Comparison of ENCODE assay signal across 25 cellular contexts in genomic region chr7:894927-895450, GRCh38.
"Had no signal": no experiment of that assay in that cellular context is flagged by ENCODE, and none has a peak within 500 bp of the region (broad histone marks: within the 10 kb centered on the region; RNA-seq: fewer than 3 reads in every experiment).

No MANE protein-coding gene starts in this region.

- DNase-seq: effector memory CD8-positive, alpha-beta T cell; foreskin fibroblast; immature natural killer cell; left cardiac atrium; left ventricle myocardium superior; mesenchymal stem cell; midbrain; naive B cell; small intestine; stimulated activated CD4-positive, alpha-beta T cell treated with anti-CD3 and anti-CD28 coated beads, Interleukin-2, amount 100 ng/mL, for 48 hours; stimulated activated CD8-positive, alpha-beta memory T cell treated with anti-CD3 and anti-CD28 coated beads, Interleukin-4, amount 100 ng/mL, for 48 hours; tibial artery; uterus had no signal

- H3K36me3 ChIP-seq: uterus had no signal

- H3K4me3 Mint-ChIP-seq: dendritic cell treated with granulocyte-macrophage colony-stimulating factor and Interleukin-4, amounts not matched to agents 40 ng/mL and 50 ng/mL, for 4 days; effector memory CD8-positive, alpha-beta T cell; immature natural killer cell; stimulated activated effector memory CD8-positive, alpha-beta T cell treated with anti-CD3 and anti-CD28 coated beads, Interleukin-12 subunit alpha, Interleukin-12 subunit beta, amount 100 ng/mL, for 72 hours; stimulated activated naive CD8-positive, alpha-beta T cell treated with anti-CD3 and anti-CD28 coated beads, Interleukin-15, Interleukin-2, amounts not matched to agents 100 ng/mL and 50 ng/mL, for 24 hours had no signal

- H3K27ac ChIP-seq: epithelial cell of prostate, esophagus muscularis mucosa, gastroesophageal sphincter, neutrophil, right atrium auricular region, tibial artery, upper lobe of left lung, uterus had no signal

- H3K27ac Mint-ChIP-seq: dendritic cell treated with granulocyte-macrophage colony-stimulating factor and Interleukin-4, amounts not matched to agents 40 ng/mL and 50 ng/mL, for 4 days; stimulated activated naive CD8-positive, alpha-beta T cell treated with anti-CD3 and anti-CD28 coated beads, Interleukin-15, Interleukin-2, amounts not matched to agents 100 ng/mL and 50 ng/mL, for 24 hours had no signal

- H3K9me3 ChIP-seq: esophagus muscularis mucosa, gastroesophageal sphincter, neutrophil, right atrium auricular region, tibial artery, upper lobe of left lung, uterus had no signal

- H3K4me1 ChIP-seq: uterus had no signal

- H3K27me3 ChIP-seq: esophagus muscularis mucosa, gastroesophageal sphincter, neutrophil, right atrium auricular region, tibial artery, upper lobe of left lung, uterus had no signal

- H3K27me3 Mint-ChIP-seq: dendritic cell treated with granulocyte-macrophage colony-stimulating factor and Interleukin-4, amounts not matched to agents 40 ng/mL and 50 ng/mL, for 4 days; effector memory CD8-positive, alpha-beta T cell; naive B cell; stimulated activated naive CD8-positive, alpha-beta T cell treated with anti-CD3 and anti-CD28 coated beads, Interleukin-15, Interleukin-2, amounts not matched to agents 100 ng/mL and 50 ng/mL, for 24 hours had no signal

- H3K4me3 ChIP-seq: esophagus muscularis mucosa, gastroesophageal sphincter, lung, right atrium auricular region, tibial artery, upper lobe of left lung, uterus had no signal

- H3K9me3 Mint-ChIP-seq: dendritic cell treated with granulocyte-macrophage colony-stimulating factor and Interleukin-4, amounts not matched to agents 40 ng/mL and 50 ng/mL, for 4 days; effector memory CD8-positive, alpha-beta T cell; stimulated activated effector memory CD8-positive, alpha-beta T cell treated with anti-CD3 and anti-CD28 coated beads, Interleukin-12 subunit alpha, Interleukin-12 subunit beta, amount 100 ng/mL, for 72 hours; stimulated activated naive CD8-positive, alpha-beta T cell treated with anti-CD3 and anti-CD28 coated beads, Interleukin-15, Interleukin-2, amounts not matched to agents 100 ng/mL and 50 ng/mL, for 24 hours had no signal

- FAIRE-seq: colon, keratinocyte, small intestine had no signal
